8 cellular contexts compared by ENCODE assay signal in the genomic region with DNA sequence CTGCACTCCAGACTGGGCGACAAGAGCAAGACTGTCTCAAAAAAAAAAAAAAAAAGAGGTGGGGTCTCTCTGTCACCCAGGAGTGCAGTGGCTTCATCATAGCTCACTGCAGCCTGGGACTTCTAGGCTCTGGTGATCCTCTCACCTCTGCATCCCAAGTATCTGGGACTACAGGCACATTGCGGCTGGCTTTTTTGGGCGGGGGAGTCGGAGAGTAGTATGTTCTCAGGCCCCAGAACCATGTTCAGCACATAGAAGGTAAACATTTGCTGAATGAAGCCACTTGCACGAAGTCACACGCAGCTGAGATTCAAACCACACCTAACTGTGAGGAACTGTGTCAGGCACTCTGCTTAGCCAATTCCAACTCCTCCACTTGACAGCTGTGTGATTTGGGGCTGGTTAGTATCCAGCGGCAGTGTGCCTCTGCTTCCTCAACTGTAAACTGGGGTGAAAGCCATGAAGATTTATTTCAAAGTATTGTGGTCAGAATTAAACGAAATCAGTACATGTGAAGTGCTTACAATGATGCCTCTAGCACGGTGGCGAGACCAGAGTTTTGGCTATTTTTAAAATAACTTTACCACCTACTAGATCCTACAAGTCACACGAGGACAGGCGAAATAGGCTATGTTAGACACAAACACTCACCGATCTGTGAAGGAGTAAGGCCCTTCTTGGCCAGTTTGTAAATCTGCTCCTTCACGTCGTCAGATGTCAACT. TPM values are rescaled to one million over a fixed set of nuclear protein-coding genes. Genes with fewer than 3 reads are reported as not detected.
DNase-seq lines count a peak whose midpoint lies in the region; ATAC-seq, FAIRE-seq and TF ChIP-seq lines count a peak whose summit lies in the region.

No MANE protein-coding gene starts in this region.

- TF ChIP-seq POLR2A in erythroblast (IDR thresholded peaks at IDR 0.05; ENCODE audit: low read length), result no peak

- peaks cover 0 to 32% (median 10%) of the 10 kb centered on the region in 3 donors for H3K36me3 ChIP-seq in pancreas

- H3K27ac ChIP-seq in RWPE1, result peak overlapping the region; percentile 89
- peak overlapping the region; percentile 78 to 87 (median 82) for H3K27ac ChIP-seq in pancreas

- no peak for FAIRE-seq in pancreas (lab: Jason Lieb, UNC)

- CTCF ChIA-PET in RWPE1 (lab: Yijun Ruan, JAX), result no interaction called here

- peak; percentile 2 for DNase-seq in GM04504 (ENCODE audit: low read depth)
- DNase-seq in RWPE1 (ENCODE audit: low spot score), result no peak
- peak; percentile 37 to 55 for DNase-seq in erythroblast (lab: John Stamatoyannopoulos, UW)
- DNase-seq in pancreas, result peak in 1 of 6 donors; percentile 23
- DNase-seq in cortex of kidney (lab: John Stamatoyannopoulos, UW), result no peak

- ATAC-seq in pancreas (peak in 1 of 4 donors; percentile 6), HG02571 (IDR thresholded peaks at IDR 0.05; ENCODE audit: unreplicated experiment) (no peak), GM21737 (IDR thresholded peaks at IDR 0.05; ENCODE audit: unreplicated experiment) (no peak), HG02884 (IDR thresholded peaks at IDR 0.05; ENCODE audit: unreplicated experiment) (no peak)

- no peaks in the 10 kb centered on the region for H3K27me3 ChIP-seq in pancreas

- POLR2A ChIA-PET in RWPE1 (lab: Yijun Ruan, JAX; ENCODE audit: low non-redundant PET), result interaction anchor here (0.6 to 1.1 kb wide), 3 partner anchors 13 to 716 kb away, joined by 4 to 5 read pairs (median 5); a partner anchor contains a TSS

- peak overlapping the region; percentile 70 to 89 (median 86) for H3K4me3 ChIP-seq in pancreas

- intact Hi-C loops in pancreas (cut with DNase I), result no loop called here

- TF ChIP-seq CTCF in RWPE1 (conservative IDR thresholded peaks at IDR 0.05; ENCODE audit: low read depth) (no peak), pancreas (IDR thresholded peaks at IDR 0.05) (no peak)

- peaks cover 13 to 27% (median 21%) of the 10 kb centered on the region in 3 donors for H3K4me1 ChIP-seq in pancreas

- no peaks in the 10 kb centered on the region for H3K9me3 ChIP-seq in pancreas

- 10 to 12% methylated on average over 15 of the region's 15 CpGs for WGBS in pancreas, 2 donors

RNA-seq across cellular contexts. Expression of a gene that starts 0.8 kb away (rescaled TPM):
- total RNA-seq in pancreas, result 100 to 1,000 TPM; 504 to 802 (median 607) TPM
- polyA plus RNA-seq in pancreas, result 1,000 to 10,000 TPM; 1,092 to 1,177 TPM

Comparison
In these comparisons a context has a peak if more than half of its experiments do, and no peak if none do; other contexts are left out.
1. DNase-seq: peak in GM04504 (single experiment) and erythroblast (2 of 2); none in RWPE1 (single experiment) and cortex of kidney (single experiment).